ENCODE assay signal across 8 cellular contexts in the genomic region with DNA sequence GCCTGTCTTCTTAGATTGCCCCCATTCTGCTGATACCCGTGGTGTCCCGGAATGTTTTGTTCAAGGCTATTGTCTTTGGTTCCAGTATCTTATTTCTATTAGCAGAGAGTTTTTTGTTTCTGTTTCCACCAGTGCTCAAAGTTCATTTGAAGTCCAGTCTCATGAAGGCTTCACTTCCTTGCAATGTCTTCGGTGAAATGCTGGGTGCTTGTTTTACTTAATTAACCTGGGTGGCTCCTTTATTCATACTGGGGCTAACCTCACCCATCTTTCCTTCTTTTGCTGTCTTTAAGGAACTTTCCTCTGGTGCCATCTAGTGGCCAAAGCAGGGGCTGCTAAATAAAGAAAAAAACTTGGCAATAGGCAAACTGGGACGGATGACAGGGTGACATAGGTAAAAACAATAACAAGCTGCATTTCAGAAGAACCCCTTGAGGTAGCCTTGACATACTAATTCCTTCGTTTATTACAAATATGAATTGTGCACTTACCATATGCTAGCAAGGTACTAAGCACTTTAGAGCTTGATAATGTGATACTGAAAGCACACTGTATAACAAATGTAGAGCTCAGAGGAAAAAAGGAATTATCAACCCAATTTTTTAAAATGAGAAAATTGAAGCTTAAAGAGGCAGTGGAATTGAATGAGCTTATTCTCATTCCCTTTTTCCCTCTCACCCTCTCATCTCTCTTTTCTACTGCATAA.
DNase-seq lines count a peak whose midpoint lies in the region; ATAC-seq, FAIRE-seq and TF ChIP-seq lines count a peak whose summit lies in the region.

No MANE protein-coding gene starts in this region.

- peak; percentile 91 for FAIRE-seq in GM18507 (lab: Jason Lieb, UNC)

- peak; percentile 62 for ATAC-seq in HG03139 (IDR thresholded peaks at IDR 0.05; ENCODE audit: unreplicated experiment)

- TF ChIP-seq CTCF in 22Rv1 (IDR thresholded peaks at IDR 0.05), result peak; percentile 94

- no peak overlapping the region for H3K27ac ChIP-seq in 22Rv1
- no peak overlapping the region for H3K27ac ChIP-seq in caudate nucleus (ENCODE audit: low read depth, low read length)

- DNase-seq in GM18507 (ENCODE audit: extremely low spot score, insufficient read length, low read depth) (no peak), NCI-H226 (peak; percentile 24), caudate nucleus (lab: John Stamatoyannopoulos, UW) (peak in 49 of 61 donors; percentile 0 to 82 (median 30)), left kidney (ENCODE audit: low read depth, low spot score) (peak; percentile 89)
- DNase-seq in activated CD4-positive, CD25-positive, alpha-beta regulatory T cell treated with anti-CD3 and anti-CD28 coated beads, Interleukin-2, amount 50 U/mL, for 16 hours (ENCODE audit: low read depth, low spot score), result peak; percentile 59
- peak; percentile 79 for DNase-seq in stimulated activated CD4-positive, alpha-beta T cell treated with anti-CD3 and anti-CD28 coated beads, Interleukin-4, amount 100 ng/mL, for 24 hours
